16 cellular contexts compared by ENCODE assay signal in genomic region chr17:17800504-17801021, GRCh38. TPM values are rescaled to one million over a fixed set of nuclear protein-coding genes. Genes with fewer than 3 reads are reported as not detected.
DNase-seq lines count a peak whose midpoint lies in the region; ATAC-seq and TF ChIP-seq lines count a peak whose summit lies in the region.
"Had no signal": no experiment of that assay in that cellular context is flagged by ENCODE, and none has a peak within 500 bp of the region (broad histone marks: within the 10 kb centered on the region; RNA-seq: fewer than 3 reads in every experiment).

No MANE protein-coding gene starts in this region.

- CTCF ChIA-PET in RWPE1 (lab: Yijun Ruan, JAX) = interaction anchor here (0.6 kb wide), 1 partner anchor 26 kb away, joined by 3 read pairs; no protein-coding TSS in a partner anchor

- H3K4me1 Mint-ChIP-seq in endodermal cell = peaks cover 6% of the 10 kb centered on the region
- H3K4me1 Mint-ChIP-seq in stimulated activated effector memory CD8-positive, alpha-beta T cell treated with anti-CD3 and anti-CD28 coated beads, Interleukin-12 subunit alpha, Interleukin-12 subunit beta, amount 100 ng/mL, for 72 hours = no peaks in the 10 kb centered on the region

- TF ChIP-seq CTCF in RWPE1 (conservative IDR thresholded peaks at IDR 0.05; ENCODE audit: low read depth) (no peak), endodermal cell (conservative IDR thresholded peaks at IDR 0.05) (peak; percentile 34)

- no peaks in the 10 kb centered on the region for H3K27me3 ChIP-seq in endodermal cell (ENCODE audit: control insufficient read depth, insufficient read depth, low read length, poor library complexity, severe bottlenecking)

- no peak overlapping the region for H3K4me3 Mint-ChIP-seq in endodermal cell
- no peak overlapping the region for H3K4me3 Mint-ChIP-seq in stimulated activated effector memory CD8-positive, alpha-beta T cell treated with anti-CD3 and anti-CD28 coated beads, Interleukin-12 subunit alpha, Interleukin-12 subunit beta, amount 100 ng/mL, for 72 hours

- ATAC-seq in left cardiac atrium (peak; percentile 4 to 27), left ventricle myocardium superior (no peak)
- ATAC-seq in stimulated activated effector memory CD8-positive, alpha-beta T cell treated with anti-CD3 and anti-CD28 coated beads, Interleukin-12 subunit alpha, Interleukin-12 subunit beta, amount 100 ng/mL, for 72 hours = no peak

- POLR2A ChIA-PET in RWPE1 (lab: Yijun Ruan, JAX; ENCODE audit: low non-redundant PET) = interaction anchor here (0.6 kb wide), 1 partner anchor 33 kb away, joined by 4 read pairs; no protein-coding TSS in a partner anchor

- peaks cover 3% of the 10 kb centered on the region for H3K4me1 ChIP-seq in endodermal cell (ENCODE audit: control insufficient read depth, insufficient read depth, low read length)

- no peak overlapping the region for H3K4me3 ChIP-seq in endodermal cell (ENCODE audit: low read length)

- H3K9me3 Mint-ChIP-seq in endodermal cell = no peaks in the 10 kb centered on the region
- H3K9me3 Mint-ChIP-seq in stimulated activated effector memory CD8-positive, alpha-beta T cell treated with anti-CD3 and anti-CD28 coated beads, Interleukin-12 subunit alpha, Interleukin-12 subunit beta, amount 100 ng/mL, for 72 hours = no peaks in the 10 kb centered on the region

- intact Hi-C loops in left cardiac atrium (cut with DNase I) (no loop called here), left ventricle myocardium superior (cut with micrococcal nuclease) (no loop called here)

- no peak for DNase-seq in left cardiac atrium
- no peak for DNase-seq in left ventricle myocardium superior
- no peak for DNase-seq in RWPE1 (ENCODE audit: low spot score)
- peak; percentile 67 for DNase-seq in endodermal cell
- no peak for DNase-seq in stimulated activated effector memory CD8-positive, alpha-beta T cell treated with anti-CD3 and anti-CD28 coated beads, Interleukin-12 subunit alpha, Interleukin-12 subunit beta, amount 100 ng/mL, for 72 hours (ENCODE audit: low spot score in 2 of 2)
- DNase-seq in stimulated activated CD4-positive, alpha-beta T cell treated with anti-CD3 and anti-CD28 coated beads, Interleukin-12 subunit alpha, Interleukin-12 subunit beta, amount 100 ng/mL, for 4 hours = no peak
- no peak for DNase-seq in SHP77 (lab: John Stamatoyannopoulos, UW)
- DNase-seq in COR-L47 (lab: John Stamatoyannopoulos, UW) = no peak
- DNase-seq: HCEC 1CT, MM.1S, NCI-H1105 treated with DMSO at 0.1 percent for 48 hours, NCI-H187, NCI-H446, NCI-H774, SHP77 treated with DMSO at 0.1 percent for 48 hours had no signal

- H3K9me3 ChIP-seq in endodermal cell (ENCODE audit: control insufficient read depth, low read length) = no peaks in the 10 kb centered on the region

- H3K9ac ChIP-seq in endodermal cell (ENCODE audit: extremely low read depth, low read length, poor library complexity, severe bottlenecking) = no peak overlapping the region

- peaks cover 32% of the 10 kb centered on the region for H3K36me3 Mint-ChIP-seq in endodermal cell (ENCODE audit: low read depth)
- peaks cover 18% of the 10 kb centered on the region for H3K36me3 Mint-ChIP-seq in stimulated activated effector memory CD8-positive, alpha-beta T cell treated with anti-CD3 and anti-CD28 coated beads, Interleukin-12 subunit alpha, Interleukin-12 subunit beta, amount 100 ng/mL, for 72 hours

- 96 to 97% methylated on average over 10 to 12 of the region's 12 CpGs for WGBS in endodermal cell (ENCODE audit: insufficient coverage in 1 of 2, insufficient read length in 1 of 2), 2 experiments

- H3K27me3 Mint-ChIP-seq in endodermal cell (ENCODE audit: insufficient read depth) = no peaks in the 10 kb centered on the region

- peaks cover 39% of the 10 kb centered on the region for H3K36me3 ChIP-seq in endodermal cell (ENCODE audit: control insufficient read depth, insufficient read depth, low read length)

- no peak overlapping the region for H3K27ac Mint-ChIP-seq in endodermal cell
- peak overlapping the region; percentile 40 for H3K27ac Mint-ChIP-seq in stimulated activated effector memory CD8-positive, alpha-beta T cell treated with anti-CD3 and anti-CD28 coated beads, Interleukin-12 subunit alpha, Interleukin-12 subunit beta, amount 100 ng/mL, for 72 hours

- H3K27ac ChIP-seq in RWPE1 = peak overlapping the region; percentile 97
- H3K27ac ChIP-seq in endodermal cell (ENCODE audit: low read depth, low read length) = no peak overlapping the region
- H3K27ac ChIP-seq: C4-2B had no signal

RNA-seq across cellular contexts. Expression of gene SREBF1, which starts 36.2 kb away (rescaled TPM):
- 10 to 100 TPM; 28.7 to 56.9 TPM for total RNA-seq in left cardiac atrium
- 15.2 TPM for total RNA-seq in left ventricle myocardium superior
- total RNA-seq in endodermal cell = 10 to 100 TPM; 39.0 to 58.2 TPM
- polyA plus RNA-seq in endodermal cell (2013, experiment 1 of 2) = 69.1 TPM
- polyA plus RNA-seq in endodermal cell (2013, experiment 2 of 2) = 66.7 TPM

Comparison
In these comparisons a context has a peak if more than half of its experiments do, and no peak if none do; other contexts are left out.
1. ATAC-seq: peak in left cardiac atrium (2 of 2); none in left ventricle myocardium superior (single experiment) and stimulated activated effector memory CD8-positive, alpha-beta T cell treated with anti-CD3 and anti-CD28 coated beads, Interleukin-12 subunit alpha, Interleukin-12 subunit beta, amount 100 ng/mL, for 72 hours (single experiment).